ENCODE assay signal across 9 cellular contexts in genomic region chr1:60903591-60903990, GRCh38.
A peak's percentile ranks its signal among the peaks of the same experiment; 100 is the strongest.
DNase-seq lines count a peak whose midpoint lies in the region; ATAC-seq, FAIRE-seq and TF ChIP-seq lines count a peak whose summit lies in the region.
"Had no signal": no experiment of that assay in that cellular context is flagged by ENCODE, and none has a peak within 500 bp of the region (broad histone marks: within the 10 kb centered on the region; RNA-seq: fewer than 3 reads in every experiment).

No MANE protein-coding gene starts in this region.

- no peaks in the 10 kb centered on the region for H3K27me3 ChIP-seq in mesenchymal stem cell (ENCODE audit: control insufficient read depth in 1 of 2, insufficient read depth in 1 of 2, low read length in 2 of 2)
- H3K27me3 ChIP-seq: pancreas had no signal

- H3K79me1 ChIP-seq in mesenchymal stem cell (replicated peaks; ENCODE audit: low read length, poor library complexity, severe bottlenecking) = no peaks in the 10 kb centered on the region

- H4K91ac ChIP-seq in mesenchymal stem cell (ENCODE audit: low read length) = no peak overlapping the region

- no peak overlapping the region for H2BK120ac ChIP-seq in mesenchymal stem cell (ENCODE audit: low read depth, low read length)

- no peak overlapping the region for H2BK15ac ChIP-seq in mesenchymal stem cell (ENCODE audit: low read depth, poor library complexity, severe bottlenecking)

- WGBS in mesenchymal stem cell = 87% methylated on average over 10 of the region's 10 CpGs

- H3K23ac ChIP-seq in mesenchymal stem cell (ENCODE audit: low read length in 2 of 2) = no peak overlapping the region

- H3K4me3 ChIP-seq in mesenchymal stem cell (ENCODE audit: insufficient read depth in 1 of 2, low read depth in 1 of 2, low read length in 2 of 2) = no peak overlapping the region
- H3K4me3 ChIP-seq: pancreas had no signal

- no peak overlapping the region for H2AFZ ChIP-seq in mesenchymal stem cell (ENCODE audit: low read depth, low read length)

- no peak overlapping the region for H3K4me2 ChIP-seq in mesenchymal stem cell (ENCODE audit: low read length, poor library complexity, severe bottlenecking)

- no peak for ATAC-seq in GM19455 (IDR thresholded peaks at IDR 0.05; ENCODE audit: unreplicated experiment)

- H3K18ac ChIP-seq in mesenchymal stem cell (ENCODE audit: low read depth in 1 of 2, low read length in 2 of 2) = no peak overlapping the region

- no peak overlapping the region for H2BK5ac ChIP-seq in mesenchymal stem cell (ENCODE audit: low read depth, low read length, poor library complexity, severe bottlenecking)

- no peak overlapping the region for H2BK12ac ChIP-seq in mesenchymal stem cell (ENCODE audit: low read length in 2 of 2)

- no peak for FAIRE-seq in GM12891 (lab: Jason Lieb, UNC)
- FAIRE-seq: pancreas had no signal

- no peaks in the 10 kb centered on the region for H3K4me1 ChIP-seq in mesenchymal stem cell (ENCODE audit: control insufficient read depth, insufficient read depth, low read depth, low read length)
- H3K4me1 ChIP-seq: pancreas had no signal

- TF ChIP-seq POLR2A in GM12891 (IDR thresholded peaks at IDR 0.05; ENCODE audit: low read depth, low read length) = no peak

- H3K9me3 ChIP-seq in mesenchymal stem cell (ENCODE audit: control insufficient read depth, low read length) = no peaks in the 10 kb centered on the region
- H3K9me3 ChIP-seq: pancreas had no signal

- H3K36me3 ChIP-seq in mesenchymal stem cell (ENCODE audit: control insufficient read depth in 1 of 2, insufficient read depth in 2 of 2, low read depth in 1 of 2, low read length in 2 of 2) = no peaks in the 10 kb centered on the region
- H3K36me3 ChIP-seq: pancreas had no signal

- peak overlapping the region; percentile 58 for H3K9ac ChIP-seq in mesenchymal stem cell (ENCODE audit: low read length)

- H3K27ac ChIP-seq in cingulate gyrus (ENCODE audit: low read depth, low read length) = peak overlapping the region; percentile 76
- no peak overlapping the region for H3K27ac ChIP-seq in mesenchymal stem cell (ENCODE audit: low read length, poor library complexity, severe bottlenecking)
- H3K27ac ChIP-seq in temporal lobe (ENCODE audit: low read depth, low read length) = peak overlapping the region; percentile 66
- H3K27ac ChIP-seq: pancreas had no signal

- DNase-seq in NCI-H1694 (lab: John Stamatoyannopoulos, UW) (peak; percentile 95), mesenchymal stem cell (no peak), GM12891 (ENCODE audit: insufficient read length, low spot score) (no peak)
- DNase-seq in activated CD8-positive, alpha-beta memory T cell treated with anti-CD3 and anti-CD28 coated beads, Interleukin-2, amount 50 U/mL, for 48 hours = no peak
- DNase-seq: activated CD4-positive, alpha-beta T cell treated with anti-CD3 and anti-CD28 coated beads, Interleukin-2, amount 10 ng/mL, durations not matched to agents 7 days and 5 days had no signal

- H3K4ac ChIP-seq in mesenchymal stem cell (ENCODE audit: low read depth in 1 of 2, low read length in 2 of 2) = no peak overlapping the region

- no peak overlapping the region for H2AK5ac ChIP-seq in mesenchymal stem cell (ENCODE audit: low read length, severe bottlenecking)

- no peak overlapping the region for H4K8ac ChIP-seq in mesenchymal stem cell (ENCODE audit: low read length)

- no peak overlapping the region for H3K14ac ChIP-seq in mesenchymal stem cell (ENCODE audit: low read length in 2 of 2)

TF ChIP-seq in GM12891, 5 proteins besides CTCF, POLR2A, EP300 and RAD21:
- no peak for TF ChIP-seq POU2F2 (IDR thresholded peaks at IDR 0.05; ENCODE audit: low read depth, low read length)
- no peak for TF ChIP-seq SPI1 (IDR thresholded peaks at IDR 0.05; ENCODE audit: low read depth, low read length)
- no peak for TF ChIP-seq PAX5 (IDR thresholded peaks at IDR 0.05; ENCODE audit: insufficient read depth, low read length, severe bottlenecking)
- TF ChIP-seq TAF1 (IDR thresholded peaks at IDR 0.05; ENCODE audit: low read depth, low read length) = no peak
- TF ChIP-seq POLR2AphosphoS5 (IDR thresholded peaks at IDR 0.05; ENCODE audit: low read depth, low read length) = no peak
